In the genomic region with DNA sequence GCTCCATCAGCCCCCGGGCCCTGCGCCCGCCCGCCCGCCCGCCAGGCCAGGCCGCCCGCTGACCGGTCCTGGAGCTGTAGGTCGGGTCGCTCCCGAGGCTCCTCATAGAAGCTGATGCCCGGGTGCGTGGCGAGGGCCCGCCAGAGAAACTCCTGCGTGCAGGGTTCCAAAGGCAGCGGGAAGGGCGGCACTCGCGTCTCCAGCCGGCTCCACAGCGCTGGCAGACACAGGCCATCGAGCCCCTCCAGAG, we compare ENCODE assay signal across 1 cellular context.
A peak's percentile ranks its signal among the peaks of the same experiment; 100 is the strongest.
TF ChIP-seq lines count a peak whose summit lies in the region.

No MANE protein-coding gene starts in this region.

TF ChIP-seq in GM12878, 131 proteins besides CTCF, POLR2A, EP300 and RAD21 (continued from another document):
- TF ChIP-seq, protein P1, sequence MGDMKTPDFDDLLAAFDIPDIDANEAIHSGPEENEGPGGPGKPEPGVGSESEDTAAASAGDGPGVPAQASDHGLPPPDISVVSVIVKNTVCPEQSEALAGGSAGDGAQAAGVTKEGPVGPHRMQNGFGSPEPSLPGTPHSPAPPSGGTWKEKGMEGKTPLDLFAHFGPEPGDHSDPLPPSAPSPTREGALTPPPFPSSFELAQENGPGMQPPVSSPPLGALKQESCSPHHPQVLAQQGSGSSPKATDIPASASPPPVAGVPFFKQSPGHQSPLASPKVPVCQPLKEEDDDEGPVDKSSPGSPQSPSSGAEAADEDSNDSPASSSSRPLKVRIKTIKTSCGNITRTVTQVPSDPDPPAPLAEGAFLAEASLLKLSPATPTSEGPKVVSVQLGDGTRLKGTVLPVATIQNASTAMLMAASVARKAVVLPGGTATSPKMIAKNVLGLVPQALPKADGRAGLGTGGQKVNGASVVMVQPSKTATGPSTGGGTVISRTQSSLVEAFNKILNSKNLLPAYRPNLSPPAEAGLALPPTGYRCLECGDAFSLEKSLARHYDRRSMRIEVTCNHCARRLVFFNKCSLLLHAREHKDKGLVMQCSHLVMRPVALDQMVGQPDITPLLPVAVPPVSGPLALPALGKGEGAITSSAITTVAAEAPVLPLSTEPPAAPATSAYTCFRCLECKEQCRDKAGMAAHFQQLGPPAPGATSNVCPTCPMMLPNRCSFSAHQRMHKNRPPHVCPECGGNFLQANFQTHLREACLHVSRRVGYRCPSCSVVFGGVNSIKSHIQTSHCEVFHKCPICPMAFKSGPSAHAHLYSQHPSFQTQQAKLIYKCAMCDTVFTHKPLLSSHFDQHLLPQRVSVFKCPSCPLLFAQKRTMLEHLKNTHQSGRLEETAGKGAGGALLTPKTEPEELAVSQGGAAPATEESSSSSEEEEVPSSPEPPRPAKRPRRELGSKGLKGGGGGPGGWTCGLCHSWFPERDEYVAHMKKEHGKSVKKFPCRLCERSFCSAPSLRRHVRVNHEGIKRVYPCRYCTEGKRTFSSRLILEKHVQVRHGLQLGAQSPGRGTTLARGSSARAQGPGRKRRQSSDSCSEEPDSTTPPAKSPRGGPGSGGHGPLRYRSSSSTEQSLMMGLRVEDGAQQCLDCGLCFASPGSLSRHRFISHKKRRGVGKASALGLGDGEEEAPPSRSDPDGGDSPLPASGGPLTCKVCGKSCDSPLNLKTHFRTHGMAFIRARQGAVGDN (IDR thresholded peaks at IDR 0.05): peak; percentile 37; the same call in 1 of the 2 replicates
- TF ChIP-seq NR2F1 (conservative IDR thresholded peaks at IDR 0.05) (0 out of 2 replicates have a peak, but pooled peaks have one; percentile 22), RELA (IDR thresholded peaks at IDR 0.05; ENCODE audit: borderline replicate concordance, partially characterized antibody) (peak; percentile 20), SIN3A (IDR thresholded peaks at IDR 0.05; ENCODE audit: low read depth, low read length) (peak; percentile 13; the same call in 1 of the 2 replicates), LARP7 (IDR thresholded peaks at IDR 0.05) (0 out of 2 replicates have a peak, but pooled peaks have one; percentile 36)
TF ChIP-seq in GM12878: peak in this region for 6.
